17 cellular contexts compared by ENCODE assay signal in the genomic region with DNA sequence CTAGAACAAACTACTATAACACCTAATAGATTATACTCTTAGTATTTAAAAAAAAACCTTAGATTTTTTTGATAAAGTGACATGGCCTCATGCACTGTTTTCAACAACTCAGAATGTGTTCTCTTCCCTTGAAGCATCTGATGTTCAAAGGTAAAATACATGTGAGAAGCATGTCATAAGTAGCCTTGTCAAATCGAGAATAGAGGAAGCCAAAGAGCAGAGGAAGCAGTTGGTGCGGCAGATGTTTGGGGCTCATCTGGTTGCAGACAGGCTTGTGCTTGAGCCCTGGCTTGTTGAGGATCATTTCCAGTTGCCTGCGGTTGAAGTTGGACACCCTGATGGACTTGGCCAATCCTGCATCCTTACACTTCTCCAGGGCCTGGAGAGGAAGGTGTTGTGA. TPM values are rescaled to one million over a fixed set of nuclear protein-coding genes. Genes with fewer than 3 reads are reported as not detected.
DNase-seq lines count a peak whose midpoint lies in the region; ATAC-seq and TF ChIP-seq lines count a peak whose summit lies in the region.
"Had no signal": no experiment of that assay in that cellular context is flagged by ENCODE, and none has a peak within 500 bp of the region (broad histone marks: within the 10 kb centered on the region; RNA-seq: fewer than 3 reads in every experiment).

No MANE protein-coding gene starts in this region.

- no peaks in the 10 kb centered on the region for H4K20me1 ChIP-seq in BLaER1
- no peaks in the 10 kb centered on the region for H4K20me1 ChIP-seq in BLaER1 treated with 17β-estradiol and CSF1 and Interleukin-3, amounts not matched to agents 10 nM and 100 nM

- H3K27me3 ChIP-seq in BLaER1, result no peaks in the 10 kb centered on the region
- H3K27me3 ChIP-seq in BLaER1 treated with 17β-estradiol and CSF1 and Interleukin-3, amounts not matched to agents 10 nM and 100 nM, result no peaks in the 10 kb centered on the region
- H3K27me3 ChIP-seq in A673 (replicated peaks; ENCODE audit: insufficient read depth, low read depth, low read length, poor library complexity), result no peaks in the 10 kb centered on the region
- H3K27me3 ChIP-seq in gastroesophageal sphincter, result no peaks in the 10 kb centered on the region

- DNase-seq in MV-4-11 (lab: John Stamatoyannopoulos, UW), result peak; percentile 9
- no peak for DNase-seq in A673 (ENCODE audit: low spot score)
- DNase-seq in activated CD4-positive, CD25-positive, alpha-beta regulatory T cell (lab: John Stamatoyannopoulos, UW), result no peak
- DNase-seq: AML-193; CD8-positive, alpha-beta memory T cell; COR-L47; DMS153; DMS79 treated with DMSO at 0.1 percent for 48 hours; GF-D8; GM23248 had no signal

- intact Hi-C loops in A673 (cut with micrococcal nuclease; ENCODE audit: unreplicated experiment), result no loop called here

- 53 to 59% methylated on average over 3 of the region's 3 CpGs for WGBS in gastroesophageal sphincter (ENCODE audit: low coverage in 1 of 2), 2 donors

- ATAC-seq in HG03432 (IDR thresholded peaks at IDR 0.05; ENCODE audit: unreplicated experiment) (peak; percentile 48), HG02571 (IDR thresholded peaks at IDR 0.05; ENCODE audit: unreplicated experiment) (no peak), gastroesophageal sphincter (no peak)

- H3K4me1 ChIP-seq in BLaER1, result peaks cover 62% of the 10 kb centered on the region
- H3K4me1 ChIP-seq in BLaER1 treated with 17β-estradiol and CSF1 and Interleukin-3, amounts not matched to agents 10 nM and 100 nM, result peaks cover 8 to 53% (median 44%) of the 10 kb centered on the region in 10 experiments; a peak in 19 of 20 replicates
- no peaks in the 10 kb centered on the region for H3K4me1 ChIP-seq in A673 (ENCODE audit: insufficient read depth, low read length, poor library complexity, severe bottlenecking)
- peaks cover 0 to 12% (median 0%) of the 10 kb centered on the region in 3 donors for H3K4me1 ChIP-seq in gastroesophageal sphincter
- H3K4me1 ChIP-seq: HAP-1 had no signal

- H3K9ac ChIP-seq in BLaER1, result no peak overlapping the region
- no peak overlapping the region for H3K9ac ChIP-seq in BLaER1 treated with 17β-estradiol and CSF1 and Interleukin-3, amounts not matched to agents 10 nM and 100 nM
- H3K9ac ChIP-seq: GM23248 had no signal

- peak overlapping the region; percentile 92 for H3K4me2 ChIP-seq in BLaER1
- peak overlapping the region in 7 of 11 experiments; percentile 29 to 90 (median 81); a peak in 11 of 22 replicates for H3K4me2 ChIP-seq in BLaER1 treated with 17β-estradiol and CSF1 and Interleukin-3, amounts not matched to agents 10 nM and 100 nM

- CTCF ChIA-PET in A673 (lab: Charles Lee), result no interaction called here

- no peak for TF ChIP-seq CTCF in A673 (conservative IDR thresholded peaks at IDR 0.05; ENCODE audit: low read depth, low read length)
- TF ChIP-seq CTCF in gastroesophageal sphincter (IDR thresholded peaks at IDR 0.05), result no peak

- no peak for TF ChIP-seq POLR2A in gastroesophageal sphincter (IDR thresholded peaks at IDR 0.05)

- H3K27ac ChIP-seq in BLaER1 (peak overlapping the region; percentile 98), A673 (ENCODE audit: low read depth, low read length, poor library complexity, severe bottlenecking) (no peak overlapping the region), gastroesophageal sphincter (no peak overlapping the region)
- peak overlapping the region in 2 of 11 experiments; percentile 82; a peak in 4 of 22 replicates for H3K27ac ChIP-seq in BLaER1 treated with 17β-estradiol and CSF1 and Interleukin-3, amounts not matched to agents 10 nM and 100 nM
- H3K27ac ChIP-seq: GM23248 had no signal

- POLR2A ChIA-PET in A673 (lab: Charles Lee; ENCODE audit: low non-redundant PET), result no interaction called here

- H3K4me3 ChIP-seq in BLaER1, result peak overlapping the region; percentile 59; the same call in 1 of the 2 replicates
- peak overlapping the region in 1 of 10 experiments; percentile 31; a peak in 1 of 20 replicates for H3K4me3 ChIP-seq in BLaER1 treated with 17β-estradiol and CSF1 and Interleukin-3, amounts not matched to agents 10 nM and 100 nM
- H3K4me3 ChIP-seq in A673 (ENCODE audit: low read depth, low read length, poor library complexity, severe bottlenecking), result no peak overlapping the region
- H3K4me3 ChIP-seq in gastroesophageal sphincter, result no peak overlapping the region
- H3K4me3 ChIP-seq: GM23248, HAP-1 had no signal

- no peak for TF ChIP-seq EP300 in gastroesophageal sphincter (IDR thresholded peaks at IDR 0.05)

- BruUV-seq in A673 (replicated peaks; lab: Mats Ljungman, UMichigan), result no TSS peak

- peaks cover 65% of the 10 kb centered on the region for H3K9me3 ChIP-seq in BLaER1
- peaks cover 16 to 94% (median 63%) of the 10 kb centered on the region in 11 experiments; a peak in 21 of 22 replicates for H3K9me3 ChIP-seq in BLaER1 treated with 17β-estradiol and CSF1 and Interleukin-3, amounts not matched to agents 10 nM and 100 nM (replicated peaks in 1 of 11)
- H3K9me3 ChIP-seq in A673 (ENCODE audit: low read depth, low read length, poor library complexity, severe bottlenecking), result no peaks in the 10 kb centered on the region
- H3K9me3 ChIP-seq in gastroesophageal sphincter, result no peaks in the 10 kb centered on the region
- H3K9me3 ChIP-seq: HAP-1 had no signal

- H3K36me3 ChIP-seq in BLaER1 (peaks cover 22% of the 10 kb centered on the region), A673 (ENCODE audit: insufficient read depth, low read length, poor library complexity, severe bottlenecking) (no peaks in the 10 kb centered on the region), gastroesophageal sphincter (no peaks in the 10 kb centered on the region)
- peaks cover 0 to 37% (median 3%) of the 10 kb centered on the region in 11 experiments; a peak in 8 of 22 replicates for H3K36me3 ChIP-seq in BLaER1 treated with 17β-estradiol and CSF1 and Interleukin-3, amounts not matched to agents 10 nM and 100 nM
- H3K36me3 ChIP-seq: HAP-1 had no signal

RNA-seq across cellular contexts. Expression of a gene that starts 59.1 kb away (rescaled TPM):
- total RNA-seq in A673 (2021), result 10.8 and 11.3 TPM in 2 replicates
- total RNA-seq in gastroesophageal sphincter, result 10 to 100 TPM; 15.9 to 19.3 (median 16.0) TPM
- total RNA-seq: H4 had no signal
